Comparison of ENCODE assay signal across 20 cellular contexts in genomic region chr3:113677745-113678144, GRCh38. TPM values are rescaled to one million over a fixed set of nuclear protein-coding genes. Genes with fewer than 3 reads are reported as not detected.
DNase-seq lines count a peak whose midpoint lies in the region; ATAC-seq, FAIRE-seq and TF ChIP-seq lines count a peak whose summit lies in the region.
"Had no signal": no experiment of that assay in that cellular context is flagged by ENCODE, and none has a peak within 500 bp of the region (broad histone marks: within the 10 kb centered on the region; RNA-seq: fewer than 3 reads in every experiment).

No MANE protein-coding gene starts in this region.

- no peak for TF ChIP-seq POLR2A in H1 (IDR thresholded peaks at IDR 0.05; ENCODE audit: control extremely low read depth in 1 of 2, low read depth in 2 of 2, low read length in 2 of 2)

- H3K9me3 Mint-ChIP-seq in naive B cell, result peaks cover 0 to 14% (median 5%) of the 10 kb centered on the region in 7 donors
- H3K9me3 Mint-ChIP-seq: CD8-positive, alpha-beta T cell had no signal

- no peak for ATAC-seq in naive B cell (ENCODE audit: low read depth in 2 of 2)
- no peak for ATAC-seq in HG03135 (IDR thresholded peaks at IDR 0.05; ENCODE audit: unreplicated experiment)
- no peak for ATAC-seq in HG03025 (IDR thresholded peaks at IDR 0.05; ENCODE audit: low FRiP score, unreplicated experiment)
- ATAC-seq: CD8-positive, alpha-beta T cell; K562; PC-3 had no signal

- 0 out of 2 replicates have a peak overlapping the region, but pooled peaks have one; percentile 43 for H2BK12ac ChIP-seq in H1 (ENCODE audit: low read depth, low read length)

- H3K23me2 ChIP-seq in H1 (ENCODE audit: low read depth, low read length), result no peaks in the 10 kb centered on the region

- POLR2A ChIA-PET in H1 (lab: Charles Lee; ENCODE audit: partially characterized antibody), result interaction anchor here (1.2 kb wide), 1 partner anchor 8 kb away, joined by 3 read pairs; no protein-coding TSS in a partner anchor

- H2AK5ac ChIP-seq in H1 (ENCODE audit: low read depth, low read length), result no peak overlapping the region

- H3K4me1 ChIP-seq in H1 (replicated peaks in 1 of 4; ENCODE audit: control insufficient read depth in 3 of 4, insufficient read depth in 4 of 4, low read length in 3 of 4), result peaks cover 0 to 4% (median 4%) of the 10 kb centered on the region in 4 experiments; a peak in 2 of 7 replicates

- H3K56ac ChIP-seq in H1 (replicated peaks; ENCODE audit: insufficient read length, low read depth, low read length), result no peak overlapping the region

- H3K79me2 ChIP-seq in H1 (ENCODE audit: control insufficient read depth in 1 of 2, insufficient read depth in 2 of 2, low read length in 2 of 2), result peaks cover 0 to 2% of the 10 kb centered on the region in 2 experiments; a peak in 1 of 4 replicates

- H3K36me3 ChIP-seq in H7 (replicated peaks; ENCODE audit: control insufficient read depth, insufficient read depth, low read length) (no peaks in the 10 kb centered on the region), H1 (ENCODE audit: control insufficient read depth in 2 of 4, insufficient read depth in 4 of 4, low read length in 3 of 4) (peaks cover 0 to 5% (median 1%) of the 10 kb centered on the region in 4 experiments; a peak in 3 of 8 replicates)

- H3K27ac ChIP-seq in H1 (ENCODE audit: low read depth, low read length), result no peak overlapping the region

- no peak overlapping the region for H3K4ac ChIP-seq in H1 (replicated peaks; ENCODE audit: insufficient read length, low read depth, low read length)

- no peak overlapping the region for H4K8ac ChIP-seq in H1 (ENCODE audit: extremely low read depth, insufficient read depth, low read length)

- H3K14ac ChIP-seq in H1 (ENCODE audit: insufficient read length), result no peak overlapping the region

- H3K27ac Mint-ChIP-seq in naive B cell, result peak overlapping the region; percentile 7 to 96 (median 79)
- H3K27ac Mint-ChIP-seq: CD8-positive, alpha-beta T cell had no signal

- no peak overlapping the region for H4K5ac ChIP-seq in H1 (ENCODE audit: insufficient read length, low read depth, low read length)

- no peak overlapping the region for H2BK20ac ChIP-seq in H1 (ENCODE audit: low read length)

- no peaks in the 10 kb centered on the region for H3K27me3 ChIP-seq in H7 (ENCODE audit: control insufficient read depth, insufficient read depth, low read length)
- no peaks in the 10 kb centered on the region for H3K27me3 ChIP-seq in H1 (replicated peaks in 1 of 4; ENCODE audit: control insufficient read depth in 3 of 4, extremely low read depth in 1 of 4, insufficient read depth in 3 of 4, low read length in 3 of 4)
- H3K27me3 ChIP-seq: BLaER1 treated with 17β-estradiol and CSF1 and Interleukin-3, amounts not matched to agents 10 nM and 100 nM had no signal

- H3K9ac ChIP-seq in H1 (replicated peaks in 1 of 4; ENCODE audit: extremely low read depth in 1 of 4, low read depth in 3 of 4, low read length in 3 of 4), result no peak overlapping the region
- H3K9ac ChIP-seq: BLaER1 treated with 17β-estradiol and CSF1 and Interleukin-3, amounts not matched to agents 10 nM and 100 nM had no signal

- no peak overlapping the region for H3K18ac ChIP-seq in H1 (ENCODE audit: extremely low read depth, low read length)

- H3K4me3 Mint-ChIP-seq in naive B cell, result peak overlapping the region in 2 of 8 donors; percentile 5 to 47
- H3K4me3 Mint-ChIP-seq: CD8-positive, alpha-beta T cell had no signal

- no peak overlapping the region for H3K23ac ChIP-seq in H1 (ENCODE audit: insufficient read length)

- no CpG with 5 or more reads among the region's 1 CpG for WGBS in H1 (ENCODE audit: extremely low coverage in 1 of 2, insufficient coverage in 1 of 2, insufficient read length in 1 of 2, insufficient replicate concordance in 2 of 2, low coverage in 1 of 2, low lambda C conversion rate in 2 of 2, missing lambda C conversion rate in 1 of 2), 2 experiments

- DNase-seq in ELF-1 (ENCODE audit: low read depth, low spot score) (peak; percentile 47), H7 (peak; percentile 17), H1 (ENCODE audit: low read depth in 1 of 2, low spot score in 2 of 2) (peak in 1 of 2 experiments; percentile 19), naive B cell (no peak), NCI-H1930 (lab: John Stamatoyannopoulos, UW) (no peak)
- DNase-seq: CD8-positive, alpha-beta T cell; GDM1; MM.1S; NCI-H1048; NCI-H1417 treated with DMSO at 0.1 percent for 48 hours; NCI-H187; NCI-H2107; NCI-H446 treated with DMSO at 0.1 percent for 48 hours; PC-3; RPMI8226; SHP77 had no signal

- H2BK15ac ChIP-seq in H1 (ENCODE audit: low read length), result no peak overlapping the region

- H3K27me3 Mint-ChIP-seq in naive B cell, result no peaks in the 10 kb centered on the region

- CTCF ChIA-PET in H1 (lab: Charles Lee; ENCODE audit: partially characterized antibody), result no interaction called here

- TF ChIP-seq EP300 in H1 (IDR thresholded peaks at IDR 0.05; ENCODE audit: borderline replicate concordance in 1 of 2, low read depth in 2 of 2, low read length in 2 of 2), result no peak

- peak overlapping the region; percentile 1 to 27; a peak in 2 of 4 replicates for H3K4me2 ChIP-seq in H1 (ENCODE audit: insufficient read depth in 1 of 2, low read depth in 2 of 2, low read length in 2 of 2)

- no peak for TF ChIP-seq CTCF in H1 (IDR thresholded peaks at IDR 0.05; ENCODE audit: control extremely low read depth in 1 of 3, insufficient read depth in 1 of 3, low read depth in 1 of 3, low read length in 3 of 3)

- peaks cover 27 to 52% (median 40%) of the 10 kb centered on the region in 3 donors for H3K4me1 Mint-ChIP-seq in naive B cell

- H3K4me3 ChIP-seq in H7 (ENCODE audit: insufficient read depth, low read depth, low read length) (no peak overlapping the region), H1 (ENCODE audit: extremely low read depth in 1 of 4, insufficient read depth in 2 of 4, low read depth in 3 of 4, low read length in 4 of 4) (peak overlapping the region in 1 of 4 experiments; percentile 14; a peak in 1 of 8 replicates)
- H3K4me3 ChIP-seq: BLaER1 treated with 17β-estradiol and CSF1 and Interleukin-3, amounts not matched to agents 10 nM and 100 nM; K562 had no signal

- no peak overlapping the region for H2AFZ ChIP-seq in H1 (ENCODE audit: low read length)

- H3K79me1 ChIP-seq in H1 (ENCODE audit: low read depth, low read length), result no peaks in the 10 kb centered on the region

- no peak overlapping the region for H2BK120ac ChIP-seq in H1 (replicated peaks; ENCODE audit: low read depth, low read length)

- no peaks in the 10 kb centered on the region for H3K9me3 ChIP-seq in H1 (ENCODE audit: insufficient read depth in 2 of 2, low read depth in 1 of 2, low read length in 1 of 2)

- no peak overlapping the region for H4K91ac ChIP-seq in H1 (replicated peaks; ENCODE audit: insufficient read length, low read length)

- H4K20me1 ChIP-seq in H1 (replicated peaks in 1 of 2; ENCODE audit: control insufficient read depth in 1 of 2, insufficient read depth in 2 of 2, low read length in 2 of 2), result no peaks in the 10 kb centered on the region
- H4K20me1 ChIP-seq: BLaER1 treated with 17β-estradiol and CSF1 and Interleukin-3, amounts not matched to agents 10 nM and 100 nM had no signal

- peaks cover 25 to 35% of the 10 kb centered on the region in 2 donors for H3K36me3 Mint-ChIP-seq in naive B cell

- 0 out of 2 replicates have a peak overlapping the region, but pooled peaks have one; percentile 8 for H2BK5ac ChIP-seq in H1 (ENCODE audit: low read depth, low read length)

- FAIRE-seq in H1 (lab: Jason Lieb, UNC), result no peak
- FAIRE-seq: K562 had no signal

- TF ChIP-seq RAD21 in H1 (IDR thresholded peaks at IDR 0.05 in 1 of 2, conservative IDR thresholded peaks at IDR 0.05 in 1 of 2; ENCODE audit: low read depth in 2 of 2, low read length in 2 of 2), result no peak

RNA-seq across cellular contexts. Expression of gene USF3, which starts 18.7 kb away (rescaled TPM):
- 7.3 and 8.1 TPM in 2 replicates for total RNA-seq in H7 (2014; rRNA removed; shearing (Covaris generic))
- 18.5 and 18.8 TPM in 2 replicates for total RNA-seq in H1 (2021; fragmentation: NEBNext Ultra II Directional; extraction: Animal tissue kit (Norgen Biotek cat#: 25700))
- polyA plus RNA-seq in H1 (2011; rRNA removed), result 5.4 and 9.6 TPM in 2 replicates
- polyA plus RNA-seq in H1 (2011; cell fraction: cytosol; rRNA removed), result 7.7 TPM
- 10.8 TPM for polyA plus RNA-seq in H1 (2011; cell fraction: nucleus; rRNA removed)
- 3.9 to 5.5 TPM (median 4.4 TPM) in 4 replicates for polyA plus RNA-seq in H1 (2012, experiment 1 of 2)
- polyA plus RNA-seq in H1 (2012, experiment 2 of 2), result 0.26 TPM
- 8.7 TPM for polyA plus RNA-seq in H1 (2013, experiment 1 of 2)
- 7.6 TPM for polyA plus RNA-seq in H1 (2013, experiment 2 of 2)
- 46.9 and 57.2 TPM in 2 replicates for polyA minus RNA-seq in H1 (2011; rRNA and poly(A)+ RNA removed)
- polyA minus RNA-seq in H1 (2011; cell fraction: cytosol; rRNA and poly(A)+ RNA removed), result 12.3 TPM
- polyA minus RNA-seq in H1 (2011; cell fraction: nucleus; rRNA and poly(A)+ RNA removed), result 66.2 TPM
- polyA plus RNA-seq in naive B cell (ENCODE audit: low read depth in 6 of 6), result 10 to 100 TPM in 5 of 6 donors, 1 to 10 TPM in 1; 9.3 to 19.3 (median 12.7) TPM

Comparison
In these comparisons a context has a peak if more than half of its experiments do, and no peak if none do; other contexts are left out.
1. DNase-seq: peak in ELF-1 (single experiment) and H7 (single experiment); none in naive B cell (single experiment) and NCI-H1930 (0 of 2).